1 cellular context compared by ENCODE assay signal in genomic region chr2:50538137-50538536, GRCh38.
TF ChIP-seq lines count a peak whose summit lies in the region.

No MANE protein-coding gene starts in this region.

TF ChIP-seq in GM23338, 12 proteins besides CTCF, POLR2A, EP300 and RAD21 (continued from another document):
- TF ChIP-seq ZNF462 (CRISPR knock-in tag; IDR thresholded peaks at IDR 0.05) (no peak), NANOG (IDR thresholded peaks at IDR 0.05; ENCODE audit: borderline replicate concordance) (no peak), ZNF331 (CRISPR knock-in tag; IDR thresholded peaks at IDR 0.05; ENCODE audit: low read depth) (no peak), CREB1 (CRISPR knock-in tag; IDR thresholded peaks at IDR 0.05; ENCODE audit: low read depth) (no peak)
TF ChIP-seq in GM23338: peak in this region for 0.
